9 cellular contexts compared by ENCODE assay signal in the genomic region with DNA sequence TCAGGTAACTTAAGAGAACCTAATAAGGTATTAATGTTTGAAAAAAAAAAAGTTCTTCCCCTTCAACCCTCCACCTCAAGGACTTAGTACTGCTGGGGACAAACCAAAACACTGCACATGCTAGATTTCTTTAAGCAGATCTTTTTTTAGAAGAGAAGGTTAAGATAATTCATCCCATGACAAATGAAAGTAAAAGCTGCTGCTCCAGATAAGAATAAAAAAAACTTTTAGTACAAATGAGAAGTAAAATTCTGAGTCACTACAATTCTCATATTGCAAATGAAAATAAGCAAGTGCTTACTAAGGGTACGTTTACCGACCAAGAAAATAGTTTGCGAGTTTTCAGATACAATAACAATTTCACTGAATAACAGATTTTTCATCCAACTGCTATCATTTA. TPM values are rescaled to one million over a fixed set of nuclear protein-coding genes. Genes with fewer than 3 reads are reported as not detected.
DNase-seq lines count a peak whose midpoint lies in the region; ATAC-seq and TF ChIP-seq lines count a peak whose summit lies in the region.
"Had no signal": no experiment of that assay in that cellular context is flagged by ENCODE, and none has a peak within 500 bp of the region (broad histone marks: within the 10 kb centered on the region; RNA-seq: fewer than 3 reads in every experiment).

No MANE protein-coding gene starts in this region.

- no peak overlapping the region for H2BK120ac ChIP-seq in mesenchymal stem cell (ENCODE audit: low read depth, low read length)

- no peak overlapping the region for H3K4ac ChIP-seq in mesenchymal stem cell (ENCODE audit: low read depth in 1 of 2, low read length in 2 of 2)

- ATAC-seq in GM18511 (IDR thresholded peaks at IDR 0.05; ENCODE audit: unreplicated experiment) = peak; percentile 80
- ATAC-seq in GM21737 (IDR thresholded peaks at IDR 0.05; ENCODE audit: unreplicated experiment) = peak; percentile 60

- peak overlapping the region; percentile 43 for H3K4me2 ChIP-seq in Loucy (ENCODE audit: low read depth, low read length, poor library complexity, severe bottlenecking)
- H3K4me2 ChIP-seq in mesenchymal stem cell (ENCODE audit: low read length, poor library complexity, severe bottlenecking) = no peak overlapping the region

- H3K27ac ChIP-seq in mesenchymal stem cell (ENCODE audit: low read length, poor library complexity, severe bottlenecking) (no peak overlapping the region), spleen (peak overlapping the region in 3 of 8 donors; percentile 2 to 34 (median 8))

- H3K4me1 Mint-ChIP-seq in endothelial cell (ENCODE audit: unreplicated experiment) = no peaks in the 10 kb centered on the region

- H3K4me3 ChIP-seq in Loucy (ENCODE audit: low read length, poor library complexity, severe bottlenecking) (no peak overlapping the region), mesenchymal stem cell (ENCODE audit: insufficient read depth in 1 of 2, low read depth in 1 of 2, low read length in 2 of 2) (peak overlapping the region in 1 of 2 experiments; percentile 57), spleen (no peak overlapping the region)
- H3K4me3 ChIP-seq: lung had no signal

- H3K9ac ChIP-seq in Loucy (ENCODE audit: low read depth, low read length, poor library complexity, severe bottlenecking) (no peak overlapping the region), mesenchymal stem cell (ENCODE audit: low read length) (peak overlapping the region; percentile 60)

- no peak overlapping the region for H3K4me3 Mint-ChIP-seq in endothelial cell (ENCODE audit: unreplicated experiment)

- H4K91ac ChIP-seq in mesenchymal stem cell (ENCODE audit: low read length) = no peak overlapping the region

- intact Hi-C loops in spleen (cut with DNase I; ENCODE audit: low total_unique reads) = no loop called here

- H3K4me1 ChIP-seq in Loucy (ENCODE audit: insufficient read depth, low read length, poor library complexity, severe bottlenecking) (peaks cover 12% of the 10 kb centered on the region), mesenchymal stem cell (ENCODE audit: control insufficient read depth, insufficient read depth, low read depth, low read length) (peaks cover 8% of the 10 kb centered on the region), spleen (peaks cover 16 to 76% (median 51%) of the 10 kb centered on the region in 6 donors)

- H3K14ac ChIP-seq in mesenchymal stem cell (ENCODE audit: low read length in 2 of 2) = no peak overlapping the region

- WGBS in mesenchymal stem cell = 100% methylated on average over 3 of the region's 3 CpGs
- 25 to 36% (median 30%) methylated on average over 3 of the region's 3 CpGs for WGBS in spleen, 5 donors

- H3K79me1 ChIP-seq in mesenchymal stem cell (replicated peaks; ENCODE audit: low read length, poor library complexity, severe bottlenecking) = peaks cover 10% of the 10 kb centered on the region

- no peaks in the 10 kb centered on the region for H3F3A ChIP-seq in Loucy (ENCODE audit: low read depth)

- H2BK12ac ChIP-seq in mesenchymal stem cell (ENCODE audit: low read length in 2 of 2) = no peak overlapping the region

- H4K8ac ChIP-seq in mesenchymal stem cell (ENCODE audit: low read length) = no peak overlapping the region

- no peaks in the 10 kb centered on the region for H3K27me3 Mint-ChIP-seq in endothelial cell (ENCODE audit: unreplicated experiment)

- no peaks in the 10 kb centered on the region for H3K9me2 ChIP-seq in Loucy (replicated peaks; ENCODE audit: low read depth, low read length)

- H3K9me3 ChIP-seq in Loucy (ENCODE audit: insufficient read depth, low read depth, low read length) (no peaks in the 10 kb centered on the region), mesenchymal stem cell (ENCODE audit: control insufficient read depth, low read length) (no peaks in the 10 kb centered on the region), spleen (no peaks in the 10 kb centered on the region)

- H3K9me3 Mint-ChIP-seq in endothelial cell (ENCODE audit: unreplicated experiment) = no peaks in the 10 kb centered on the region

- H3K36me3 Mint-ChIP-seq in endothelial cell (ENCODE audit: low read depth, unreplicated experiment) = peaks cover 7% of the 10 kb centered on the region

- no peak for TF ChIP-seq POLR2A in spleen (IDR thresholded peaks at IDR 0.05)

- H3K23ac ChIP-seq in mesenchymal stem cell (ENCODE audit: low read length in 2 of 2) = no peak overlapping the region

- no peak overlapping the region for H3K18ac ChIP-seq in mesenchymal stem cell (ENCODE audit: low read depth in 1 of 2, low read length in 2 of 2)

- TF ChIP-seq CTCF in Loucy (conservative IDR thresholded peaks at IDR 0.05; ENCODE audit: low read length) (no peak), endothelial cell (IDR thresholded peaks at IDR 0.05; ENCODE audit: unreplicated experiment) (no peak), spleen (IDR thresholded peaks at IDR 0.05 in 8 of 11, conservative IDR thresholded peaks at IDR 0.05 in 3 of 11) (no peak)

- H2AFZ ChIP-seq in Loucy (ENCODE audit: low read length) (no peak overlapping the region), mesenchymal stem cell (ENCODE audit: low read depth, low read length) (no peak overlapping the region)

- no peak overlapping the region for H3K27ac Mint-ChIP-seq in endothelial cell (ENCODE audit: unreplicated experiment)

- no peak overlapping the region for H2BK5ac ChIP-seq in mesenchymal stem cell (ENCODE audit: low read depth, low read length, poor library complexity, severe bottlenecking)

- H3K36me3 ChIP-seq in Loucy (ENCODE audit: insufficient read depth, low read length) (no peaks in the 10 kb centered on the region), mesenchymal stem cell (ENCODE audit: control insufficient read depth in 1 of 2, insufficient read depth in 2 of 2, low read depth in 1 of 2, low read length in 2 of 2) (no peaks in the 10 kb centered on the region), spleen (peaks cover 0 to 5% (median 0%) of the 10 kb centered on the region in 6 donors)

- no peak overlapping the region for H2BK15ac ChIP-seq in mesenchymal stem cell (ENCODE audit: low read depth, poor library complexity, severe bottlenecking)

- DNase-seq in mesenchymal stem cell (peak; percentile 28), NCI-H1417 treated with DMSO at 0.1 percent for 48 hours (lab: John Stamatoyannopoulos, UW) (no peak), endothelial cell (ENCODE audit: low spot score) (no peak), spleen (no peak)
- no peak for DNase-seq in activated CD4-positive, CD25-positive, alpha-beta regulatory T cell treated with anti-CD3 and anti-CD28 coated beads, Interleukin-2, amount 50 U/mL, for 72 hours

- H3K27me3 ChIP-seq in Loucy (ENCODE audit: insufficient read depth, low read length, poor library complexity, severe bottlenecking) = no peaks in the 10 kb centered on the region
- H3K27me3 ChIP-seq in mesenchymal stem cell (ENCODE audit: control insufficient read depth in 1 of 2, insufficient read depth in 1 of 2, low read length in 2 of 2) = no peaks in the 10 kb centered on the region
- no peaks in the 10 kb centered on the region for H3K27me3 ChIP-seq in spleen (replicated peaks in 1 of 7)

- H3K79me2 ChIP-seq in Loucy (ENCODE audit: insufficient read depth, low read length) = peaks cover 70% of the 10 kb centered on the region

- H2AK5ac ChIP-seq in mesenchymal stem cell (ENCODE audit: low read length, severe bottlenecking) = no peak overlapping the region

- H4K20me1 ChIP-seq in Loucy (ENCODE audit: insufficient read depth, low read length, poor library complexity, severe bottlenecking) = peaks cover 7% of the 10 kb centered on the region

RNA-seq across cellular contexts. Expression of a gene that starts 8.9 kb away (rescaled TPM):
- polyA plus RNA-seq in mesenchymal stem cell (2013, experiment 1 of 2) = 18.9 TPM
- polyA plus RNA-seq in mesenchymal stem cell (2013, experiment 2 of 2) = 20.5 TPM
- total RNA-seq in endothelial cell (ENCODE audit: unreplicated experiment) = 22.9 TPM
- 10 to 100 TPM; 25.4 to 41.2 (median 33.2) TPM for total RNA-seq in spleen
- polyA plus RNA-seq in spleen = 1 to 10 TPM; 5.7 to 6.7 (median 5.8) TPM
